In genomic region chr10:102462512-102463054, GRCh38 we compare ENCODE assay signal across 14 cellular contexts. TPM values are rescaled to one million over a fixed set of nuclear protein-coding genes. Genes with fewer than 3 reads are reported as not detected.
A peak's percentile ranks its signal among the peaks of the same experiment; 100 is the strongest.
DNase-seq lines count a peak whose midpoint lies in the region; TF ChIP-seq lines count a peak whose summit lies in the region.
"Had no signal": no experiment of that assay in that cellular context is flagged by ENCODE, and none has a peak within 500 bp of the region (broad histone marks: within the 10 kb centered on the region; RNA-seq: fewer than 3 reads in every experiment).

No MANE protein-coding gene starts in this region.

- H3K79me2 ChIP-seq in MM.1S (ENCODE audit: low read length) (no peaks in the 10 kb centered on the region), neural progenitor cell (ENCODE audit: low read depth) (no peaks in the 10 kb centered on the region)

- H3K4me1 Mint-ChIP-seq in neural progenitor cell = peaks cover 30% of the 10 kb centered on the region

- no peak overlapping the region for H2AFZ ChIP-seq in MM.1S (ENCODE audit: low read length)
- H2AFZ ChIP-seq in neural progenitor cell (replicated peaks) = no peak overlapping the region

- TF ChIP-seq CTCF in MM.1S (IDR thresholded peaks at IDR 0.05; ENCODE audit: low read length) (no peak), coronary artery (IDR thresholded peaks at IDR 0.05) (no peak), neural progenitor cell (IDR thresholded peaks at IDR 0.05) (no peak), lower leg skin (IDR thresholded peaks at IDR 0.05) (no peak)

- H3K27me3 ChIP-seq in MM.1S (replicated peaks; ENCODE audit: insufficient read depth, low read length) (no peaks in the 10 kb centered on the region), neural progenitor cell (peaks cover 31% of the 10 kb centered on the region)
- H3K27me3 ChIP-seq: upper lobe of left lung had no signal

- 62 to 78% methylated on average over 6 of the region's 6 CpGs for WGBS in lower leg skin, 2 donors

- no peaks in the 10 kb centered on the region for H3K9me2 ChIP-seq in MM.1S (replicated peaks; ENCODE audit: insufficient read depth, low read length)
- H3K9me2 ChIP-seq: SK-N-SH had no signal

- no peak overlapping the region for H3K4me3 ChIP-seq in MM.1S (ENCODE audit: low read length)
- peak overlapping the region; percentile 48 for H3K4me3 ChIP-seq in coronary artery
- peak overlapping the region; percentile 6 for H3K4me3 ChIP-seq in neural progenitor cell
- no peak overlapping the region for H3K4me3 ChIP-seq in lower leg skin (ENCODE audit: low read depth, poor library complexity, severe bottlenecking)

- peak overlapping the region; percentile 92 for H3K4me3 Mint-ChIP-seq in neural progenitor cell

- TF ChIP-seq POLR2A in lower leg skin (IDR thresholded peaks at IDR 0.05) = no peak

- H3K27me3 Mint-ChIP-seq in neural progenitor cell (ENCODE audit: insufficient read depth, low read depth) = peaks cover 10% of the 10 kb centered on the region

- no peak overlapping the region for H3K27ac Mint-ChIP-seq in neural progenitor cell

- intact Hi-C loops in lower leg skin (cut with DNase I; ENCODE audit: low total_unique reads) = no loop called here

- no peaks in the 10 kb centered on the region for H4K20me1 ChIP-seq in MM.1S (ENCODE audit: insufficient read depth, low read length)
- peaks cover 9% of the 10 kb centered on the region for H4K20me1 ChIP-seq in neural progenitor cell (ENCODE audit: low read depth)

- DNase-seq in NCI-H2171 treated with DMSO at 0.1 percent for 48 hours (lab: John Stamatoyannopoulos, UW) (peak; percentile 54), NCI-H2171 (lab: John Stamatoyannopoulos, UW) (no peak), MM.1S (no peak), coronary artery (ENCODE audit: low spot score) (no peak), neural progenitor cell (ENCODE audit: low spot score) (no peak), lower leg skin (ENCODE audit: low spot score in 2 of 2) (no peak), NCI-H2081 (lab: John Stamatoyannopoulos, UW) (no peak), islet precursor cell (no peak)
- DNase-seq: effector CD8-positive, alpha-beta T cell; GF-D8; SK-N-SH; stimulated activated CD4-positive, alpha-beta T cell treated with anti-CD3 and anti-CD28 coated beads, Interleukin-4, amount 100 ng/mL, for 4 hours had no signal

- H3F3A ChIP-seq in MM.1S (ENCODE audit: insufficient read depth, low read length) (no peaks in the 10 kb centered on the region), neural progenitor cell (ENCODE audit: low read depth) (peaks cover 25% of the 10 kb centered on the region)

- H3K9ac ChIP-seq in MM.1S (ENCODE audit: low read length) (no peak overlapping the region), neural progenitor cell (no peak overlapping the region)

- H3K27ac ChIP-seq in MM.1S (ENCODE audit: low read length) (no peak overlapping the region), coronary artery (no peak overlapping the region), neural progenitor cell (no peak overlapping the region)

- peaks cover 1% of the 10 kb centered on the region for H3K36me3 Mint-ChIP-seq in neural progenitor cell

- H3K9me3 ChIP-seq in MM.1S (replicated peaks; ENCODE audit: insufficient read depth, low read length) (no peaks in the 10 kb centered on the region), neural progenitor cell (ENCODE audit: low read depth) (no peaks in the 10 kb centered on the region)
- H3K9me3 ChIP-seq: A549, SK-N-SH, upper lobe of left lung had no signal

- H3K9me3 Mint-ChIP-seq in neural progenitor cell = no peaks in the 10 kb centered on the region

- peak overlapping the region; percentile 38; the same call in 1 of the 2 replicates for H3K4me2 ChIP-seq in MM.1S (ENCODE audit: low read depth, low read length)
- peak overlapping the region; percentile 88 for H3K4me2 ChIP-seq in neural progenitor cell

- H3K36me3 ChIP-seq in MM.1S (replicated peaks; ENCODE audit: insufficient read depth, low read length) (no peaks in the 10 kb centered on the region), neural progenitor cell (no peaks in the 10 kb centered on the region)
- H3K36me3 ChIP-seq: upper lobe of left lung had no signal

- H3K4me1 ChIP-seq in MM.1S (ENCODE audit: low read length) = peaks cover 14% of the 10 kb centered on the region
- peaks cover 17% of the 10 kb centered on the region for H3K4me1 ChIP-seq in neural progenitor cell

RNA-seq across cellular contexts. Expression of gene C10orf95, which starts 11.2 kb away (rescaled TPM):
- total RNA-seq in neural progenitor cell (ENCODE audit: low replicate concordance) (not detected in 2 replicates), lower leg skin (10 to 100 TPM in 3 of 4 donors, 1 to 10 TPM in 1; 7.6 to 17.3 (median 11.5) TPM)

RNA-seq across cellular contexts. Expression of gene CUEDC2, which starts 30.2 kb away (rescaled TPM):
- total RNA-seq in neural progenitor cell (ENCODE audit: low replicate concordance) (64.0 and 97.4 TPM in 2 replicates), lower leg skin (10 to 100 TPM; 30.3 to 51.2 (median 32.7) TPM)

RNA-seq across cellular contexts. Expression of gene ACTR1A, which starts 39.9 kb away (rescaled TPM):
- total RNA-seq in neural progenitor cell (ENCODE audit: low replicate concordance) = 86.9 and 133 TPM in 2 replicates
- 100 to 1,000 TPM in 2 of 4 donors, 10 to 100 TPM in 2; 77.7 to 131 (median 106) TPM for total RNA-seq in lower leg skin

RNA-seq across cellular contexts. Expression of gene SUFU, which starts 41.2 kb away (rescaled TPM):
- total RNA-seq in neural progenitor cell (ENCODE audit: low replicate concordance) = 11.5 and 14.7 TPM in 2 replicates
- 10 to 100 TPM; 15.8 to 19.8 (median 18.0) TPM for total RNA-seq in lower leg skin

RNA-seq across cellular contexts. Expression of gene FBXL15, which starts 41.9 kb away (rescaled TPM):
- 4.4 and 12.2 TPM in 2 replicates for total RNA-seq in neural progenitor cell (ENCODE audit: low replicate concordance)
- total RNA-seq in lower leg skin = 10 to 100 TPM; 18.2 to 25.3 (median 19.1) TPM

Comparison
In these comparisons a context has a peak if more than half of its experiments do, and no peak if none do; other contexts are left out.
1. H3K4me3 ChIP-seq: peak in coronary artery (single experiment) and neural progenitor cell (single experiment); none in MM.1S (single experiment) and lower leg skin (single experiment).